ENCODE assay signal across 1 cellular context in the genomic region with DNA sequence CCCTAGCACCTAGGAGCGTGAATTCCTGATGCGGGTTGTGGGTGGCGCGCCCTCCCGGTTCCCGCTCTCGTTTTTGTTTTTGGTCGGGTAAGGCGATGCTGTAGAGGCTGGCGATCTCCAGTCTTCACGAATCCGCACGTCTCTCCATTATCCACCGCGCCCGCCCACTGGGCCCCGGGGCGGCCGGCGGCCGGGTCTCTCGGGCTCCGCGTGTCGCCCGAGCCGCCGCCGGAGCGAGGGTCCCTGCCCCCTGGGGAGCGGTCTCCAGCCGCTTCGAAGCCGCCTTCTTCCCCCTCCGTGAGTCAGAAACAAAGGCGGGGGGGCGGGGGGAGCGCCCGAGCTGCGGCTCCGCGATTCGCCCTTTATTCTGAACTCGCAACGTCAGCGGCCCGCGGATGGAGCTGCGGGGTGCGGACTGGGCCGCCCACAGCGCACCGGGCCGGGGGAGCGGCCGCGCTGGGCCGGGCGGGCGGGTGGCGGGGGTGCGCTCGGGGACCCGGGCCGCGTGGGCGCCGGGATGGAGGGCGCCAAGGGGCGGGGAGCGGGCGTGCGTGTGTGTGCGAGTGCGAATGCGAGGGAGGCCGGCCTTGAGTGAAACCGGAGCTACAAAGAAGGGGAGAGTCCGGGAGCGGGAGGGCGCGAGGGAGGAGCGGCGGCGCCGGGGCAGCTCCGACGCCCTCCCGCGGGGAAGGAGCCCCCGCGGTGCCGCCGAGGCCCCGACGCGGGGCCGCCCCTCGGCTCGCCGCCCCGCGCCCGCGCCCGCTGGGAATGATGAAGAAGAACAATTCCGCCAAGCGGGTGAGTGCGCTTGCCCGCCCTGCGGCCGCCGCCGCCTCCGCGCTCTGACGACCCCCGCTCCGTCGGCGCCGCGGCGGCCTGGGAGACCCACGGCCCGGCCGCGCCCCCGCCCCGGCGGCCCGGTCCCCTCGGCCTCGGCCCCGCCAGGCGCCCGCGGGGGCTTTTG.
TF ChIP-seq lines count a peak whose summit lies in the region.

A gene with protein sequence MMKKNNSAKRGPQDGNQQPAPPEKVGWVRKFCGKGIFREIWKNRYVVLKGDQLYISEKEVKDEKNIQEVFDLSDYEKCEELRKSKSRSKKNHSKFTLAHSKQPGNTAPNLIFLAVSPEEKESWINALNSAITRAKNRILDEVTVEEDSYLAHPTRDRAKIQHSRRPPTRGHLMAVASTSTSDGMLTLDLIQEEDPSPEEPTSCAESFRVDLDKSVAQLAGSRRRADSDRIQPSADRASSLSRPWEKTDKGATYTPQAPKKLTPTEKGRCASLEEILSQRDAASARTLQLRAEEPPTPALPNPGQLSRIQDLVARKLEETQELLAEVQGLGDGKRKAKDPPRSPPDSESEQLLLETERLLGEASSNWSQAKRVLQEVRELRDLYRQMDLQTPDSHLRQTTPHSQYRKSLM (plus strand): TSS at position 427 of the 964 bp plus-strand sequence. CDS start 342 bp downstream, at position 769.

TF ChIP-seq in WTC11, 78 proteins besides CTCF, POLR2A, EP300 and RAD21 (continued from another document):
- TF ChIP-seq HMGXB4 (CRISPR knock-in tag; IDR thresholded peaks at IDR 0.05) (0 out of 2 replicates have a peak, but pooled peaks have one; percentile 34), RELA (CRISPR knock-in tag; IDR thresholded peaks at IDR 0.05; ENCODE audit: borderline replicate concordance) (no peak)
TF ChIP-seq in WTC11: peak in this region for 2.
